ENCODE assay signal across 8 cellular contexts in the genomic region with DNA sequence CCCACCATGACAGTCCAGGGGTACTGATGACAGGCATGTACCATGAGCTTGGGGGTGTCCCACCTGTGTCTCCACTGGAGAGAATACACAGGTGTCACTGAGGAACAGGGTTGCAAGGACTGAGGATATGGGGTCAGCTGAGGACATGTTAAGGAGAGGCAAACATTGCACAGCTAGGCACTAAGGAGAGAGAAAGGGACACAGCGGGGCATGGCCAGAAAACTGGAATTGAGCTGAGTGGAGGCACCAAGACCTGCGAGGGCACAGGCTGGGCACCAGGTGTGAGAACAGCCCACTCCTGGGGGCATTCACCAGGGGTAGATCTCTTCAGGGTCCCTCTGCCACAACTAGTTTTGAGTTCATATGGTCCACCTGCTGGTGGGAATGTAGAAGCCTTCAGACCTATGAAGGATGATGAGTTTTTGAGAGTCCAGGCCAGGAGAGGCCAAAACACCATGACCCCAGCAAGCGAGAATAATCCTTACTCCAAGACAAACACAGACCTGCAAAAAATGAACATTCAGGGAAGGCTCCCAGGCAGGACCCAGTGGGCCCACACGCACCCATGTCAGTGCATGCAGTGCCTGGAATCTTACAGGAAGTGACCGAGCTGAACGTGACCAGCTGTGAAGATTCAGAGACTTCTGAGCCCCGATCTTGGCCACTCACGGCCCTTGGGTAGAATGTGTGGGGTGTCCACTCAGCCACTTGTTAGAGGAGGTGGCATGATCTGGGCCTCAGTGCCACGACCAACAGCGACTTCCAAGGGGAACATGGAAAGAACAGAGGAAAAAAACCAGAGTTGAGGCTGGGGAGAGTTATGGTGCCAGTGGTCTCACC. TPM values are rescaled to one million over a fixed set of nuclear protein-coding genes. Genes with fewer than 3 reads are reported as not detected.
A peak's percentile ranks its signal among the peaks of the same experiment; 100 is the strongest.
DNase-seq lines count a peak whose midpoint lies in the region; TF ChIP-seq lines count a peak whose summit lies in the region.

No MANE protein-coding gene starts in this region.

- in situ Hi-C loops in astrocyte of the cerebellum (cut with HindIII; ENCODE audit: low sequenced_read_pairs) = no loop called here

- H3K27ac ChIP-seq in HL-60 (replicated peaks) (peak overlapping the region; percentile 93), mesodermal cell (ENCODE audit: low read depth, low read length, severe bottlenecking) (no peak overlapping the region)

- H3K4me3 ChIP-seq in BE2C (ENCODE audit: low read depth, low read length) (peak overlapping the region; percentile 95), HL-60 (replicated peaks; ENCODE audit: insufficient read depth, low read length) (peak overlapping the region; percentile 83), astrocyte of the cerebellum (ENCODE audit: low read depth, low read length) (peak overlapping the region; percentile 93), mesodermal cell (ENCODE audit: extremely low read depth, insufficient read depth, low read length, poor library complexity, severe bottlenecking) (peak overlapping the region; percentile 84)

- 89 to 92% methylated on average over 9 to 10 of the region's 10 CpGs for WGBS in mesodermal cell (ENCODE audit: insufficient coverage in 2 of 2), 2 experiments

- DNase-seq in BE2C = no peak
- peak in 1 of 2 experiments; percentile 12 for DNase-seq in HL-60 (ENCODE audit: low read depth in 1 of 2, low spot score in 1 of 2)
- DNase-seq in astrocyte of the cerebellum (ENCODE audit: low read depth) = no peak
- DNase-seq in EL = no peak
- no peak for DNase-seq in inferior parietal cortex (ENCODE audit: extremely low spot score)
- no peak for DNase-seq in A172 (ENCODE audit: low spot score)
- no peak for DNase-seq in NCI-H345 treated with DMSO at 0.1 percent for 48 hours (lab: John Stamatoyannopoulos, UW; ENCODE audit: unreplicated experiment)

- H3K4me1 ChIP-seq in BE2C (peaks cover 3% of the 10 kb centered on the region; the same call in 1 of the 2 replicates), mesodermal cell (ENCODE audit: control insufficient read depth, insufficient read depth, low read length, poor library complexity, severe bottlenecking) (peaks cover 4% of the 10 kb centered on the region)

- no peaks in the 10 kb centered on the region for H3K9me3 ChIP-seq in BE2C
- no peaks in the 10 kb centered on the region for H3K9me3 ChIP-seq in mesodermal cell (ENCODE audit: control insufficient read depth, low read length)

- no peaks in the 10 kb centered on the region; the same call in 1 of the 2 replicates for H3K36me3 ChIP-seq in BE2C
- H3K36me3 ChIP-seq in mesodermal cell (ENCODE audit: control insufficient read depth, insufficient read depth, low read length) = peaks cover 4% of the 10 kb centered on the region

- peak; percentile 45 for TF ChIP-seq CTCF in BE2C (IDR thresholded peaks at IDR 0.05; ENCODE audit: low read depth, low read length)
- TF ChIP-seq CTCF in HL-60 (IDR thresholded peaks at IDR 0.05; ENCODE audit: insufficient read depth, low read length) = no peak
- peak; percentile 45 for TF ChIP-seq CTCF in astrocyte of the cerebellum (IDR thresholded peaks at IDR 0.05; ENCODE audit: low read depth, low read length, missing control alignments)

- H3K27me3 ChIP-seq in BE2C (no peaks in the 10 kb centered on the region), HL-60 (ENCODE audit: insufficient read depth, poor library complexity, severe bottlenecking) (no peaks in the 10 kb centered on the region)

RNA-seq across cellular contexts. Expression of a gene that starts 1.4 kb away (rescaled TPM):
- polyA plus RNA-seq in BE2C (2012; ENCODE audit: insufficient read depth, insufficient read length, low read depth) = 8.5 TPM
- polyA plus RNA-seq in mesodermal cell (2013, experiment 1 of 2) = 10.5 TPM
- 6.7 TPM for polyA plus RNA-seq in mesodermal cell (2013, experiment 2 of 2)
- 31.5 and 42.1 TPM in 2 replicates for total RNA-seq in A172 (2014; rRNA removed; shearing (Covaris generic))

RNA-seq across cellular contexts. Expression of a gene that starts 11.6 kb away (rescaled TPM):
- not detected for polyA plus RNA-seq in BE2C (2012; ENCODE audit: insufficient read depth, insufficient read length, low read depth)
- polyA plus RNA-seq in mesodermal cell (2013, experiment 1 of 2) = not detected
- polyA plus RNA-seq in mesodermal cell (2013, experiment 2 of 2) = not detected
- not detected in 2 replicates for total RNA-seq in A172 (2014; rRNA removed; shearing (Covaris generic))

RNA-seq across cellular contexts. Expression of a gene that starts 20.0 kb away (rescaled TPM):
- polyA plus RNA-seq in BE2C (2012; ENCODE audit: insufficient read depth, insufficient read length, low read depth) = 2,664 TPM
- 1,713 TPM for polyA plus RNA-seq in mesodermal cell (2013, experiment 1 of 2)
- polyA plus RNA-seq in mesodermal cell (2013, experiment 2 of 2) = 1,539 TPM
- 2,652 and 2,662 TPM in 2 replicates for total RNA-seq in A172 (2014; rRNA removed; shearing (Covaris generic))

RNA-seq across cellular contexts. Expression of a gene that starts 26.2 kb away (rescaled TPM):
- 1.4 TPM for polyA plus RNA-seq in BE2C (2012; ENCODE audit: insufficient read depth, insufficient read length, low read depth)
- 2.8 TPM for polyA plus RNA-seq in mesodermal cell (2013, experiment 1 of 2)
- 2.1 TPM for polyA plus RNA-seq in mesodermal cell (2013, experiment 2 of 2)
- total RNA-seq in A172 (2014; rRNA removed; shearing (Covaris generic)) = 3.7 and 5.7 TPM in 2 replicates

RNA-seq across cellular contexts. Expression of a gene that starts 32.9 kb away (rescaled TPM):
- polyA plus RNA-seq in BE2C (2012; ENCODE audit: insufficient read depth, insufficient read length, low read depth) = 6.0 TPM
- polyA plus RNA-seq in mesodermal cell (2013, experiment 1 of 2) = 1.6 TPM
- polyA plus RNA-seq in mesodermal cell (2013, experiment 2 of 2) = 1.7 TPM
- 0.03 and 0.19 TPM in 2 replicates for total RNA-seq in A172 (2014; rRNA removed; shearing (Covaris generic))
